In the genomic region with DNA sequence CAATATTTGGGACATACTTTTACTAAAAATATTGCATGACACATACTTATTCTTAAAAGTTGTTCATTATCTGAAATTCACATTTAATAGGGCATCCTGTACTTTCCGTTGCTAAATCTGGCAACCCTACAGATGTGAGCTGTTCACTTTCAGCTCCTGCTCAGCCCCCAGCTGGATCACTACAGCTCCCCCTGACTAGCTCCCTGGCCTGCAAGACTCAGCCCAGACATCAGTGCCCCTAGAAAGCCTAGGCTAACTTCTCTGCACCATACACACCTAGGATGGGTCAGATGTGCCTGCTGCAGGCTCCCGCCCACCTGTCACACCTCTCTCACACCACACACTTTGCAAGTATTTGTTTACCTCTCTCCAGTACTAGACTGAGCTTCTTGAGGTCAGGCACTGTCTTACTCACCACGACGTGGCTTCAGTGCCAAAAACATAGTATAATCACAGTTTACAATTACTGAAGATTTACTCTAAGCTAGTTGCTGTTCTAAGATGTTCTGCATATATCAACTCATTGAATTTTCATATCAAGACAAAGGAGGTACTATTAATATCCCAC, we compare ENCODE assay signal across 14 cellular contexts. TPM values are rescaled to one million over a fixed set of nuclear protein-coding genes. Genes with fewer than 3 reads are reported as not detected.
DNase-seq lines count a peak whose midpoint lies in the region; ATAC-seq, FAIRE-seq and TF ChIP-seq lines count a peak whose summit lies in the region.
"Not testable (repeated sequence)": the region's sequence is repeated elsewhere in the genome, so short reads cannot be mapped to it uniquely, and the experiment has no call there.
"Had no signal": no experiment of that assay in that cellular context is flagged by ENCODE, and none has a peak within 500 bp of the region (broad histone marks: within the 10 kb centered on the region; RNA-seq: fewer than 3 reads in every experiment).

No MANE protein-coding gene starts in this region.

- RAD21 ChIA-PET in HCT116 (lab: Charles Lee; ENCODE audit: low non-redundant PET in 1 of 2, low total read pairs in 2 of 2, uncharacterized antibody in 2 of 2, unreplicated experiment in 2 of 2) = interaction anchor here in 1 of 2 experiments (1.1 kb wide), 1 partner anchor 171 kb away, joined by 3 read pairs; no protein-coding TSS in a partner anchor

- not testable (repeated sequence) for H3K4me3 Mint-ChIP-seq in activated naive CD8-positive, alpha-beta T cell treated with anti-CD3 and anti-CD28 coated beads, Interleukin-2, amount 50 U/mL, for 24 hours; stimulated activated effector memory CD8-positive, alpha-beta T cell treated with anti-CD3 and anti-CD28 coated beads, Interleukin-12 subunit alpha, Interleukin-12 subunit beta, amount 100 ng/mL, for 72 hours

- not testable (repeated sequence) for H3K9me3 ChIP-seq in HCT116 (ENCODE audit: control insufficient read depth in 1 of 2, insufficient read depth in 1 of 2, low read depth in 1 of 2, low read length in 2 of 2); Panc1 (ENCODE audit: control insufficient read depth, insufficient read depth, low read depth, low read length)

- POLR2A ChIA-PET in HCT116 (lab: Charles Lee) = not testable (repeated sequence)
- POLR2A ChIA-PET in Panc1 (lab: Charles Lee) = interaction anchor here (0.6 kb wide), 1 partner anchor 102 kb away, joined by 3 read pairs; no protein-coding TSS in a partner anchor

- not testable (repeated sequence) for H3K27ac Mint-ChIP-seq in activated naive CD8-positive, alpha-beta T cell treated with anti-CD3 and anti-CD28 coated beads, Interleukin-2, amount 50 U/mL, for 24 hours; stimulated activated effector memory CD8-positive, alpha-beta T cell treated with anti-CD3 and anti-CD28 coated beads, Interleukin-12 subunit alpha, Interleukin-12 subunit beta, amount 100 ng/mL, for 72 hours

- H4K20me1 ChIP-seq in HCT116 (ENCODE audit: insufficient read depth) = not testable (repeated sequence)

- not testable (repeated sequence) for TF ChIP-seq POLR2A in HCT116 (IDR thresholded peaks at IDR 0.05; ENCODE audit: borderline replicate concordance, extremely low read depth, insufficient read depth, insufficient read length)

- not testable (repeated sequence) for H3K27me3 Mint-ChIP-seq in activated naive CD8-positive, alpha-beta T cell treated with anti-CD3 and anti-CD28 coated beads, Interleukin-2, amount 50 U/mL, for 24 hours

- H3K27me3 ChIP-seq in HCT116 (ENCODE audit: insufficient read depth, low read length); bronchial epithelial cell (ENCODE audit: control insufficient read depth, insufficient read depth, low read length): not testable (repeated sequence)
- peaks cover 11% of the 10 kb centered on the region; the same call in 1 of the 2 replicates for H3K27me3 ChIP-seq in Panc1 (ENCODE audit: control insufficient read depth, insufficient read depth, low read length)

- not testable (repeated sequence) for H3K27ac ChIP-seq in HCT116 (ENCODE audit: low read depth, low read length); Panc1 (ENCODE audit: low read length)

- H3K9me3 Mint-ChIP-seq in activated naive CD8-positive, alpha-beta T cell treated with anti-CD3 and anti-CD28 coated beads, Interleukin-2, amount 50 U/mL, for 24 hours; stimulated activated effector memory CD8-positive, alpha-beta T cell treated with anti-CD3 and anti-CD28 coated beads, Interleukin-12 subunit alpha, Interleukin-12 subunit beta, amount 100 ng/mL, for 72 hours: not testable (repeated sequence)

- H3K9ac ChIP-seq in HCT116 (ENCODE audit: low read length) = not testable (repeated sequence)

- H3K36me3 Mint-ChIP-seq in activated naive CD8-positive, alpha-beta T cell treated with anti-CD3 and anti-CD28 coated beads, Interleukin-2, amount 50 U/mL, for 24 hours (ENCODE audit: low read depth); stimulated activated effector memory CD8-positive, alpha-beta T cell treated with anti-CD3 and anti-CD28 coated beads, Interleukin-12 subunit alpha, Interleukin-12 subunit beta, amount 100 ng/mL, for 72 hours: not testable (repeated sequence)

- TF ChIP-seq CTCF in HCT116 (IDR thresholded peaks at IDR 0.05 in 2 of 3, conservative IDR thresholded peaks at IDR 0.05 in 1 of 3; ENCODE audit: borderline replicate concordance in 1 of 3, insufficient read depth in 1 of 3, low read depth in 2 of 3, low read length in 2 of 3); Panc1 (IDR thresholded peaks at IDR 0.05); bronchial epithelial cell (IDR thresholded peaks at IDR 0.05; ENCODE audit: insufficient read depth, low read length, severe bottlenecking); foreskin fibroblast (IDR thresholded peaks at IDR 0.05; ENCODE audit: low read depth, low read length): not testable (repeated sequence)

- not testable (repeated sequence) for H3K9me2 ChIP-seq in HCT116 (ENCODE audit: insufficient read depth)

- not testable (repeated sequence) for DNase-seq in HCT116 (ENCODE audit: low read depth, low spot score); Panc1 (ENCODE audit: low read depth, low spot score); activated naive CD8-positive, alpha-beta T cell treated with anti-CD3 and anti-CD28 coated beads, Interleukin-2, amount 50 U/mL, for 24 hours; stimulated activated effector memory CD8-positive, alpha-beta T cell treated with anti-CD3 and anti-CD28 coated beads, Interleukin-12 subunit alpha, Interleukin-12 subunit beta, amount 100 ng/mL, for 72 hours (ENCODE audit: low spot score in 2 of 2); urothelium cell line (ENCODE audit: low spot score)
- peak; percentile 42 for DNase-seq in bronchial epithelial cell (ENCODE audit: low read depth)
- DNase-seq in foreskin fibroblast = peak; percentile 12 to 51
- peak; percentile 28 for DNase-seq in kidney tubule cell (ENCODE audit: low spot score)

- not testable (repeated sequence) for H3K4me1 ChIP-seq in HCT116 (ENCODE audit: control insufficient read depth in 1 of 2, insufficient read depth in 2 of 2, low read length in 2 of 2); Panc1 (ENCODE audit: control insufficient read depth, insufficient read depth, low read length)

- CTCF ChIA-PET in HCT116 (lab: Charles Lee) = not testable (repeated sequence)
- CTCF ChIA-PET in Panc1 (lab: Charles Lee) = interaction anchor here (1.3 kb wide), 1 partner anchor 171 kb away, joined by 3 read pairs; no protein-coding TSS in a partner anchor

- H3K79me2 ChIP-seq in HCT116 (ENCODE audit: insufficient read depth, low read length) = not testable (repeated sequence)

- H3K4me2 ChIP-seq in HCT116 (ENCODE audit: low read length) = not testable (repeated sequence)

- H3K4me1 Mint-ChIP-seq in activated naive CD8-positive, alpha-beta T cell treated with anti-CD3 and anti-CD28 coated beads, Interleukin-2, amount 50 U/mL, for 24 hours; stimulated activated effector memory CD8-positive, alpha-beta T cell treated with anti-CD3 and anti-CD28 coated beads, Interleukin-12 subunit alpha, Interleukin-12 subunit beta, amount 100 ng/mL, for 72 hours: not testable (repeated sequence)

- FAIRE-seq in bronchial epithelial cell (lab: Jason Lieb, UNC) = not testable (repeated sequence)
- peak; percentile 68 for FAIRE-seq in urothelium cell line (lab: Jason Lieb, UNC)

- H3K4me3 ChIP-seq in HCT116 (replicated peaks in 1 of 2; ENCODE audit: low read depth in 1 of 2, low read length in 2 of 2); Panc1 (ENCODE audit: low read depth in 2 of 2, low read length in 2 of 2); bronchial epithelial cell (ENCODE audit: low read depth, low read length); foreskin fibroblast (ENCODE audit: low read depth in 1 of 2, low read length in 2 of 2): not testable (repeated sequence)

- intact Hi-C loops in HCT116 (cut with micrococcal nuclease) = not testable (repeated sequence)
- intact Hi-C loops in Panc1 (cut with micrococcal nuclease; ENCODE audit: unreplicated experiment) = loop anchor here (1.0 kb wide), 1 partner anchor 101 kb away; no protein-coding TSS in a partner anchor

- H3K36me3 ChIP-seq in HCT116 (ENCODE audit: control insufficient read depth in 1 of 2, insufficient read depth in 2 of 2, low read length in 2 of 2); Panc1 (ENCODE audit: control insufficient read depth, insufficient read depth, low read length); bronchial epithelial cell (ENCODE audit: control insufficient read depth, insufficient read depth, low read length): not testable (repeated sequence)

- 0 out of 2 replicates have a peak, but pooled peaks have one; percentile 26 for ATAC-seq in HCT116
- ATAC-seq in Panc1 = 0 out of 2 replicates have a peak, but pooled peaks have one; percentile 14
- ATAC-seq in activated naive CD8-positive, alpha-beta T cell treated with anti-CD3 and anti-CD28 coated beads, Interleukin-2, amount 50 U/mL, for 24 hours = peak; percentile 43
- ATAC-seq in stimulated activated effector memory CD8-positive, alpha-beta T cell treated with anti-CD3 and anti-CD28 coated beads, Interleukin-12 subunit alpha, Interleukin-12 subunit beta, amount 100 ng/mL, for 72 hours = peak; percentile 73

- TF ChIP-seq RAD21 in HCT116 (IDR thresholded peaks at IDR 0.05; ENCODE audit: low read depth) = not testable (repeated sequence)

- in situ Hi-C loops in Panc1 (cut with HindIII; ENCODE audit: low pct_unique_long_range_greater_than_20kb, low sequenced_read_pairs) = not testable (repeated sequence)

- H2AFZ ChIP-seq in HCT116 (ENCODE audit: low read depth, low read length, poor library complexity, severe bottlenecking) = not testable (repeated sequence)

- not testable (repeated sequence) for BruUV-seq in HCT116 (replicated peaks; lab: Mats Ljungman, UMichigan); Panc1 (replicated peaks; lab: Mats Ljungman, UMichigan)

RNA-seq across cellular contexts. Expression of a gene that starts 55.9 kb away (rescaled TPM):
- total RNA-seq in HCT116 (2021; ENCODE audit: unreplicated experiment) = 8.6 TPM
- polyA plus RNA-seq in HCT116 (2012) = 6.2 and 6.4 TPM in 2 replicates
- 2.0 TPM for total RNA-seq in Panc1 (2021; ENCODE audit: unreplicated experiment)
- polyA plus RNA-seq in Panc1 (2012; ENCODE audit: insufficient read length) = 1.1 TPM
- under 0.01 TPM in 2 replicates for total RNA-seq in bronchial epithelial cell
- total RNA-seq: CD4-positive, alpha-beta T cell; G401; HepG2; HFFc6; HT1080; LHCN-M2 had no signal

Comparison
In these comparisons a context has a peak if more than half of its experiments do, and no peak if none do; other contexts are left out.
1. ATAC-seq: peak in every context shown above with its lines; median percentile 73 in stimulated activated effector memory CD8-positive, alpha-beta T cell treated with anti-CD3 and anti-CD28 coated beads, Interleukin-12 subunit alpha, Interleukin-12 subunit beta, amount 100 ng/mL, for 72 hours; 43 in activated naive CD8-positive, alpha-beta T cell treated with anti-CD3 and anti-CD28 coated beads, Interleukin-2, amount 50 U/mL, for 24 hours; 26 in HCT116; 14 in Panc1.